In genomic region chr1:183885142-183885735, GRCh38 we compare ENCODE assay signal across 26 cellular contexts.
A peak's percentile ranks its signal among the peaks of the same experiment; 100 is the strongest.
DNase-seq lines count a peak whose midpoint lies in the region; ATAC-seq and TF ChIP-seq lines count a peak whose summit lies in the region.
"Had no signal": no experiment of that assay in that cellular context is flagged by ENCODE, and none has a peak within 500 bp of the region (broad histone marks: within the 10 kb centered on the region; RNA-seq: fewer than 3 reads in every experiment).

No MANE protein-coding gene starts in this region.

- peaks cover 6% of the 10 kb centered on the region; the same call in 1 of the 2 replicates for H3F3A ChIP-seq in MM.1S (ENCODE audit: insufficient read depth, low read length)

- H2AFZ ChIP-seq in MM.1S (ENCODE audit: low read length) = no peak overlapping the region

- H3K36me3 ChIP-seq in MM.1S (replicated peaks; ENCODE audit: insufficient read depth, low read length) = no peaks in the 10 kb centered on the region
- peaks cover 0 to 45% of the 10 kb centered on the region in 2 donors for H3K36me3 ChIP-seq in left lung

- H3K27ac ChIP-seq in MM.1S (ENCODE audit: low read length) (no peak overlapping the region), left lung (no peak overlapping the region)
- H3K27ac ChIP-seq: left ventricle myocardium inferior, testis, VCaP had no signal

- H3K4me2 ChIP-seq in MM.1S (ENCODE audit: low read depth, low read length) = no peak overlapping the region

- no peaks in the 10 kb centered on the region for H3K79me2 ChIP-seq in MM.1S (ENCODE audit: low read length)

- no peak overlapping the region for H3K9ac ChIP-seq in MM.1S (ENCODE audit: low read length)

- H3K27me3 ChIP-seq in MM.1S (replicated peaks; ENCODE audit: insufficient read depth, low read length) = no peaks in the 10 kb centered on the region
- no peaks in the 10 kb centered on the region for H3K27me3 ChIP-seq in left lung
- H3K27me3 ChIP-seq: testis had no signal

- no peak overlapping the region for H3K4me3 ChIP-seq in GM12865 (ENCODE audit: low read depth, low read length)
- no peak overlapping the region for H3K4me3 ChIP-seq in MM.1S (ENCODE audit: low read length)
- H3K4me3 ChIP-seq in choroid plexus epithelial cell (ENCODE audit: low read depth, low read length) = no peak overlapping the region
- no peak overlapping the region for H3K4me3 ChIP-seq in retinal pigment epithelial cell (ENCODE audit: low read length)
- no peak overlapping the region for H3K4me3 ChIP-seq in left lung
- H3K4me3 ChIP-seq: left ventricle myocardium inferior, testis had no signal

- no peak for ATAC-seq in left lung
- ATAC-seq: activated T-cell treated with anti-CD3 and anti-CD28 coated beads, Interleukin-2, amount 50 U/mL, for 72 hours; naive thymus-derived CD4-positive, alpha-beta T cell; Right ventricle myocardium inferior had no signal

- intact Hi-C loops in left lung (cut with DNase I) = no loop called here

- DNase-seq in GM12865 (ENCODE audit: low read depth) (peak; percentile 23), MM.1S (peak; percentile 9), choroid plexus epithelial cell (ENCODE audit: low read depth) (peak; percentile 50), retinal pigment epithelial cell (ENCODE audit: low read depth) (no peak), left lung (no peak), hippocampal formation (lab: John Stamatoyannopoulos, UW) (no peak), NCI-H146 (lab: John Stamatoyannopoulos, UW) (no peak)
- DNase-seq: activated CD4-positive, alpha-beta T cell treated with anti-CD3 and anti-CD28 coated beads, Interleukin-2, amount 10 ng/mL, durations not matched to agents 24 days and 14 days; activated naive CD4-positive, alpha-beta T cell treated with Interleukin-2 at 50 U/mL for 16 hours; activated T-cell treated with anti-CD3 and anti-CD28 coated beads, Interleukin-2, amount 50 U/mL, for 72 hours; Calu3; caudate nucleus; foreskin melanocyte; HCEC 1CT; immature natural killer cell; left ventricle myocardium inferior; naive thymus-derived CD4-positive, alpha-beta T cell; NCI-H1105 treated with DMSO at 0.1 percent for 48 hours; NCI-H2081 treated with DMSO at 0.1 percent for 48 hours; NCI-H446; retina; stimulated activated CD4-positive, alpha-beta T cell treated with anti-CD3 and anti-CD28 coated beads, Interleukin-12 subunit alpha, Interleukin-12 subunit beta, amount 100 ng/mL, for 4 hours; stimulated activated naive CD4-positive, alpha-beta T cell treated with Interleukin-2 at 50 U/mL for 16 hours; testis had no signal

- H3K4me1 ChIP-seq in MM.1S (ENCODE audit: low read length) = peaks cover 23% of the 10 kb centered on the region
- H3K4me1 ChIP-seq in left lung = peaks cover 35 to 91% of the 10 kb centered on the region in 2 donors

- H3K9me3 ChIP-seq in MM.1S (replicated peaks; ENCODE audit: insufficient read depth, low read length) (no peaks in the 10 kb centered on the region), left lung (no peaks in the 10 kb centered on the region)
- H3K9me3 ChIP-seq: left ventricle myocardium inferior, testis had no signal

- H3K9me2 ChIP-seq in MM.1S (replicated peaks; ENCODE audit: insufficient read depth, low read length) = no peaks in the 10 kb centered on the region

- no peaks in the 10 kb centered on the region for H4K20me1 ChIP-seq in MM.1S (ENCODE audit: insufficient read depth, low read length)

- TF ChIP-seq CTCF in GM12865 (IDR thresholded peaks at IDR 0.05; ENCODE audit: insufficient read depth, low read depth, low read length, missing control alignments) (no peak), MM.1S (IDR thresholded peaks at IDR 0.05; ENCODE audit: low read length) (peak; percentile 30), choroid plexus epithelial cell (conservative IDR thresholded peaks at IDR 0.05; ENCODE audit: low read depth, low read length) (no peak), retinal pigment epithelial cell (conservative IDR thresholded peaks at IDR 0.05; ENCODE audit: low read depth, low read length) (peak; percentile 20), left lung (IDR thresholded peaks at IDR 0.05) (no peak)

Comparison
In these comparisons a context has a peak if more than half of its experiments do, and no peak if none do; other contexts are left out.
1. DNase-seq: peak in GM12865 (single experiment), MM.1S (single experiment) and choroid plexus epithelial cell (single experiment); none in retinal pigment epithelial cell (single experiment), left lung (0 of 2), hippocampal formation (0 of 2) and NCI-H146 (single experiment).
2. CTCF ChIP-seq: peak in MM.1S (single experiment) and retinal pigment epithelial cell (single experiment); none in GM12865 (single experiment), choroid plexus epithelial cell (single experiment) and left lung (0 of 2).